31 cellular contexts compared by ENCODE assay signal in the genomic region with DNA sequence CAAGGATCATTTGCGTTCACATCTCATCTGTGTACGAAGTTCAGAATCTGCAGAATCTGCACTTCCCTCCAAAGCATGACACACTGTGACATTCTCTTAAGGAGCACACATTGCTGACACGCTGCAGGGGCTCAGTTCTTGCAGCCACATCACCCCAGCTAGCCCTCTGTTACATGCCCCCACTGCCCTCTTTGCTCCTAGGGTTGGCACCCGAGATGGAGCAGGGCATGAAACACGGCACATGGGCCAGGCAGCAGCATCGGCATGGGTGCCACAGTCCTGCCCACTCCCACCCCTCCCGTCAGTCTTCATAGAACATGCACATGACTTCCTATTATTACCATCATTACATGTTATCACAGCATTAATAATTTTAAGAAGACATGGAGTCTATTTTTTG.
"Had no signal": no experiment of that assay in that cellular context is flagged by ENCODE, and none has a peak within 500 bp of the region (broad histone marks: within the 10 kb centered on the region; RNA-seq: fewer than 3 reads in every experiment).

No MANE protein-coding gene starts in this region.

- H3K27ac ChIP-seq: adrenal gland, body of pancreas had no signal

- H3K36me3 ChIP-seq: adrenal gland had no signal

- H3K9me3 ChIP-seq: adrenal gland, body of pancreas, esophagus muscularis mucosa, gastroesophageal sphincter had no signal

- H3K4me1 ChIP-seq: adrenal gland, body of pancreas had no signal

- H3K4me3 ChIP-seq: adrenal gland, body of pancreas, esophagus muscularis mucosa, gastroesophageal sphincter had no signal

- ATAC-seq: activated CD4-positive, alpha-beta T cell treated with anti-CD3 and anti-CD28 coated beads for 36 hours; activated CD8-positive, alpha-beta memory T cell treated with anti-CD3 and anti-CD28 coated beads, Interleukin-2, amount 10 ng/mL, durations not matched to agents 7 days and 5 days; activated CD8-positive, alpha-beta T cell treated with anti-CD3 and anti-CD28 coated beads, Interleukin-2, amount 10 ng/mL, durations not matched to agents 7 days and 5 days; activated naive CD8-positive, alpha-beta T cell treated with anti-CD3 and anti-CD28 coated beads, Interleukin-2, amount 50 U/mL, for 24 hours; body of pancreas; effector memory CD8-positive, alpha-beta T cell; gastroesophageal sphincter; T-cell; T-helper 17 cell had no signal

- H3K27me3 ChIP-seq: adrenal gland, body of pancreas, esophagus muscularis mucosa, gastroesophageal sphincter had no signal

- DNase-seq: activated CD4-positive, alpha-beta memory T cell treated with anti-CD3 and anti-CD28 coated beads for 36 hours; activated CD4-positive, alpha-beta T cell treated with anti-CD3 and anti-CD28 coated beads for 36 hours; activated CD4-positive, alpha-beta T cell treated with anti-CD3 and anti-CD28 coated beads, Interleukin-2, amount 10 ng/mL, durations not matched to agents 24 days and 14 days; activated CD4-positive, CD25-positive, alpha-beta regulatory T cell; activated CD4-positive, CD25-positive, alpha-beta regulatory T cell treated with anti-CD3 and anti-CD28 coated beads, Interleukin-2, amount 50 U/mL, for 72 hours; activated CD8-positive, alpha-beta memory T cell treated with anti-CD3 and anti-CD28 coated beads, Interleukin-2, amount 10 ng/mL, durations not matched to agents 7 days and 5 days; activated CD8-positive, alpha-beta memory T cell treated with anti-CD3 and anti-CD28 coated beads, Interleukin-2, amount 50 U/mL, for 4 hours; activated CD8-positive, alpha-beta T cell treated with anti-CD3 and anti-CD28 coated beads, Interleukin-2, amount 10 ng/mL, durations not matched to agents 7 days and 5 days; activated effector memory CD4-positive, alpha-beta T cell treated with anti-CD3 and anti-CD28 coated beads, Interleukin-2, amount 50 U/mL, for 16 hours; activated naive CD4-positive, alpha-beta T cell treated with anti-CD3 and anti-CD28 coated beads for 36 hours; activated naive CD8-positive, alpha-beta T cell treated with anti-CD3 and anti-CD28 coated beads for 36 hours; activated naive CD8-positive, alpha-beta T cell treated with anti-CD3 and anti-CD28 coated beads, Interleukin-2, amount 50 U/mL, for 24 hours; activated T-cell treated with anti-CD3 and anti-CD28 coated beads, Interleukin-2, amount 50 U/mL, for 1 hour; activated T-cell treated with anti-CD3 and anti-CD28 coated beads, Interleukin-2, amount 50 U/mL, for 48 hours; adrenal gland; amygdala; aorta; body of pancreas; caudate nucleus; cortex of kidney; dermis blood vessel endothelial cell; effector CD4-positive, alpha-beta T cell; effector memory CD8-positive, alpha-beta T cell; erythroblast; foreskin melanocyte; SW 1271; T-cell; T-helper 17 cell; T1000 had no signal
